Comparison of ENCODE assay signal across 9 cellular contexts in the genomic region with DNA sequence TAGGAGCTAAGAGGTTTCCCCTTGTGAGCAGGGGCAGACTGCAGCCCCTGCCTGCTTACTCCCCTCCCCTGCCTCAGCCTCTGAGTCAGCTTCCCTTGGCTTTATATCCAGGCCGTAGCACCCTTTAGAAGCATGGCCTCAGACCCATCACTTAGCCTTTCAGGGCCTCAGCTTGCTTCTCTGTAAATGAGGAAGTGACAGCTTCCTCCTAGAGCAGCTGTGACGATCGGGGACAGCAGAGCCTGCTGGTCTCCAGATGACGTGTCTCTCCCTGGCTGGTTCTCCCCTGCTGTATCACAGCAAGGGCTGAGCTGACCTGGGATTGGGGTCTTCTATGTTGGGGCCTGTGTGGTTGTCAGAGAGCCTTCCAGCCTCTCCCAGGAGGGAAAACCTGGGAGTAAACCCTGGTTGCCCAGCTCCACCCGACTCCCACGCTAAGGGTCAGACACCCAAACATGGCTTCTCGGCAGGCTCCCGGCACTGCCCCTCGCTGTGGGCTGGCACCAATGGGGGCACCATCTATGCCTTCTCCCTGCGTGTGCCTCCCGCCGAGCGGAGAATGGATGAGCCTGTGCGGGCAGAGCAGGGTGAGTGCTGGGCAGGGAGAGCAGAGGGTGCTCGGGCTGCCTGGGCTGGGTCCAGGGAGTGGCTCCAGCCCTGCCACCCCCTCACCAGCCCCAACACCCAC.
DNase-seq lines count a peak whose midpoint lies in the region; ATAC-seq and TF ChIP-seq lines count a peak whose summit lies in the region.
"Had no signal": no experiment of that assay in that cellular context is flagged by ENCODE, and none has a peak within 500 bp of the region (broad histone marks: within the 10 kb centered on the region; RNA-seq: fewer than 3 reads in every experiment).

No MANE protein-coding gene starts in this region.

- H3K36me3 ChIP-seq in KOPT-K1 (ENCODE audit: insufficient read depth, low read length) (no peaks in the 10 kb centered on the region), neuron (ENCODE audit: insufficient read depth, low read length) (no peaks in the 10 kb centered on the region)

- H3K9me3 ChIP-seq in KOPT-K1 (ENCODE audit: insufficient read depth, low read length, poor library complexity, severe bottlenecking) (no peaks in the 10 kb centered on the region), neuron (ENCODE audit: low read length) (no peaks in the 10 kb centered on the region)

- H2AFZ ChIP-seq in neuron (ENCODE audit: low read depth, low read length), result peak overlapping the region; percentile 80

- DNase-seq in GM12865 (ENCODE audit: low read depth), result peak; percentile 74
- peak; percentile 38 for DNase-seq in astrocyte of the hippocampus (ENCODE audit: low read depth, low spot score)
- DNase-seq in NCI-H526 (lab: John Stamatoyannopoulos, UW), result no peak
- DNase-seq in RWPE1 (ENCODE audit: low spot score), result no peak
- DNase-seq in retina, result no peak

- H3K4me1 ChIP-seq in neuron (ENCODE audit: insufficient read depth, low read length), result peaks cover 13% of the 10 kb centered on the region

- peak overlapping the region; percentile 43 for H3K27ac ChIP-seq in KOPT-K1 (ENCODE audit: low read depth, low read length, poor library complexity, severe bottlenecking)
- H3K27ac ChIP-seq in RWPE1, result no peak overlapping the region
- H3K27ac ChIP-seq: SK-N-MC had no signal

- CTCF ChIA-PET in RWPE1 (lab: Yijun Ruan, JAX), result interaction anchor here (0.6 kb wide), 2 partner anchors 28 to 42 kb away, joined by 4 to 6 read pairs; no protein-coding TSS in a partner anchor

- H3K4me3 ChIP-seq in GM12865 (ENCODE audit: low read depth, low read length) (no peak overlapping the region), neuron (ENCODE audit: low read length) (no peak overlapping the region)
- H3K4me3 ChIP-seq: SK-N-MC had no signal

- TF ChIP-seq CTCF in GM12865 (IDR thresholded peaks at IDR 0.05; ENCODE audit: insufficient read depth, low read depth, low read length, missing control alignments) (no peak), RWPE1 (conservative IDR thresholded peaks at IDR 0.05; ENCODE audit: low read depth) (no peak)

- POLR2A ChIA-PET in RWPE1 (lab: Yijun Ruan, JAX; ENCODE audit: low non-redundant PET), result interaction anchor here (0.6 kb wide), 1 partner anchor 46 kb away, joined by 3 read pairs; no protein-coding TSS in a partner anchor

- no peak for ATAC-seq in GM18868 (IDR thresholded peaks at IDR 0.05; ENCODE audit: unreplicated experiment)

- H3K27me3 ChIP-seq in neuron (ENCODE audit: insufficient read depth, low read length), result no peaks in the 10 kb centered on the region

Comparison
In these comparisons a context has a peak if more than half of its experiments do, and no peak if none do; other contexts are left out.
1. DNase-seq: peak in GM12865 (single experiment) and astrocyte of the hippocampus (single experiment); none in NCI-H526 (0 of 2), RWPE1 (single experiment) and retina (single experiment).